12 cellular contexts compared by ENCODE assay signal in genomic region chr11:90095230-90095924, GRCh38. TPM values are rescaled to one million over a fixed set of nuclear protein-coding genes. Genes with fewer than 3 reads are reported as not detected.
"Had no signal": no experiment of that assay in that cellular context is flagged by ENCODE, and none has a peak within 500 bp of the region (broad histone marks: within the 10 kb centered on the region; RNA-seq: fewer than 3 reads in every experiment).

No MANE protein-coding gene starts in this region.

RNA-seq across cellular contexts. Expression of gene UBTFL1, which starts 9.6 kb away (rescaled TPM):
- total RNA-seq: OCI-LY7, PC-3, PC-9, Peyer's patch, Right ventricle myocardium inferior, Right ventricle myocardium superior, RPMI7951, SJCRH30, SJSA1, SK-MEL-5, T-cell had no signal
- polyA plus RNA-seq: SK-N-SH had no signal

RNA-seq across cellular contexts. Expression of gene NAALAD2, which starts 39.1 kb away (rescaled TPM):
- total RNA-seq: OCI-LY7, PC-9, SJSA1, T-cell had no signal
